3 cellular contexts compared by ENCODE assay signal in the genomic region with DNA sequence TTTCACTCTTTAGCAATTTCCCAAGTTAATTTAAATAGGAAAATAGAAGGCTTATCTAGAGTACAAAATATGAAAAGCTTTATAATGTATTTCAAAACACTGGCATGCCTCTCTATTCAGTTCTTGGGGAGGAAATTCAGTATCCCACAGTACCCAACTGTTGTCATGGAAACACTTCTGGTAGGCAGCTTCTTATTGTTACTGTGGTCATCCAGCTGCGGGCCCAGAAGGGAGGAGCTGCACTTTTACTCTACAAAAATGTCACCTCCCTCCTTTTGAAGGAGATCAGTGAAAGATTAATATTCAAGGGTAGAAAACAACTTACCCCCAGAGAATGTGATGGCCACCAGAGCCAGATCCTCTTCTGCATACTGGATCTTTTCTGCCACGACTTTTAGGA.
TF ChIP-seq lines count a peak whose summit lies in the region.

No MANE protein-coding gene starts in this region.

TF ChIP-seq in GM23338, 12 proteins besides CTCF, POLR2A, EP300 and RAD21 (continues in another document):
- TF ChIP-seq JUNB (IDR thresholded peaks at IDR 0.05; ENCODE audit: unreplicated experiment), result no peak
- TF ChIP-seq, protein P1, sequence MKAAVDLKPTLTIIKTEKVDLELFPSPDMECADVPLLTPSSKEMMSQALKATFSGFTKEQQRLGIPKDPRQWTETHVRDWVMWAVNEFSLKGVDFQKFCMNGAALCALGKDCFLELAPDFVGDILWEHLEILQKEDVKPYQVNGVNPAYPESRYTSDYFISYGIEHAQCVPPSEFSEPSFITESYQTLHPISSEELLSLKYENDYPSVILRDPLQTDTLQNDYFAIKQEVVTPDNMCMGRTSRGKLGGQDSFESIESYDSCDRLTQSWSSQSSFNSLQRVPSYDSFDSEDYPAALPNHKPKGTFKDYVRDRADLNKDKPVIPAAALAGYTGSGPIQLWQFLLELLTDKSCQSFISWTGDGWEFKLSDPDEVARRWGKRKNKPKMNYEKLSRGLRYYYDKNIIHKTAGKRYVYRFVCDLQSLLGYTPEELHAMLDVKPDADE (IDR thresholded peaks at IDR 0.05), result no peak
- no peak for TF ChIP-seq NANOG (IDR thresholded peaks at IDR 0.05; ENCODE audit: borderline replicate concordance)
- TF ChIP-seq ZNF114 (CRISPR knock-in tag; IDR thresholded peaks at IDR 0.05), result no peak
- TF ChIP-seq STAT1 (IDR thresholded peaks at IDR 0.05; ENCODE audit: unreplicated experiment), result no peak
- TF ChIP-seq, protein P2, sequence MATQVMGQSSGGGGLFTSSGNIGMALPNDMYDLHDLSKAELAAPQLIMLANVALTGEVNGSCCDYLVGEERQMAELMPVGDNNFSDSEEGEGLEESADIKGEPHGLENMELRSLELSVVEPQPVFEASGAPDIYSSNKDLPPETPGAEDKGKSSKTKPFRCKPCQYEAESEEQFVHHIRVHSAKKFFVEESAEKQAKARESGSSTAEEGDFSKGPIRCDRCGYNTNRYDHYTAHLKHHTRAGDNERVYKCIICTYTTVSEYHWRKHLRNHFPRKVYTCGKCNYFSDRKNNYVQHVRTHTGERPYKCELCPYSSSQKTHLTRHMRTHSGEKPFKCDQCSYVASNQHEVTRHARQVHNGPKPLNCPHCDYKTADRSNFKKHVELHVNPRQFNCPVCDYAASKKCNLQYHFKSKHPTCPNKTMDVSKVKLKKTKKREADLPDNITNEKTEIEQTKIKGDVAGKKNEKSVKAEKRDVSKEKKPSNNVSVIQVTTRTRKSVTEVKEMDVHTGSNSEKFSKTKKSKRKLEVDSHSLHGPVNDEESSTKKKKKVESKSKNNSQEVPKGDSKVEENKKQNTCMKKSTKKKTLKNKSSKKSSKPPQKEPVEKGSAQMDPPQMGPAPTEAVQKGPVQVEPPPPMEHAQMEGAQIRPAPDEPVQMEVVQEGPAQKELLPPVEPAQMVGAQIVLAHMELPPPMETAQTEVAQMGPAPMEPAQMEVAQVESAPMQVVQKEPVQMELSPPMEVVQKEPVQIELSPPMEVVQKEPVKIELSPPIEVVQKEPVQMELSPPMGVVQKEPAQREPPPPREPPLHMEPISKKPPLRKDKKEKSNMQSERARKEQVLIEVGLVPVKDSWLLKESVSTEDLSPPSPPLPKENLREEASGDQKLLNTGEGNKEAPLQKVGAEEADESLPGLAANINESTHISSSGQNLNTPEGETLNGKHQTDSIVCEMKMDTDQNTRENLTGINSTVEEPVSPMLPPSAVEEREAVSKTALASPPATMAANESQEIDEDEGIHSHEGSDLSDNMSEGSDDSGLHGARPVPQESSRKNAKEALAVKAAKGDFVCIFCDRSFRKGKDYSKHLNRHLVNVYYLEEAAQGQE (IDR thresholded peaks at IDR 0.05; ENCODE audit: unreplicated experiment), result no peak

TF ChIP-seq in H1, 55 proteins besides CTCF, POLR2A, EP300 and RAD21:
- TF ChIP-seq, protein P3, sequence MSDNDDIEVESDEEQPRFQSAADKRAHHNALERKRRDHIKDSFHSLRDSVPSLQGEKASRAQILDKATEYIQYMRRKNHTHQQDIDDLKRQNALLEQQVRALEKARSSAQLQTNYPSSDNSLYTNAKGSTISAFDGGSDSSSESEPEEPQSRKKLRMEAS (IDR thresholded peaks at IDR 0.05), result no peak
- TF ChIP-seq SUZ12 (IDR thresholded peaks at IDR 0.05; ENCODE audit: low read length), result no peak
- no peak for TF ChIP-seq TBP (IDR thresholded peaks at IDR 0.05; ENCODE audit: low read depth, low read length)
- TF ChIP-seq POU5F1 (IDR thresholded peaks at IDR 0.05; ENCODE audit: low read depth, low read length), result no peak
- no peak for TF ChIP-seq CTBP2 (IDR thresholded peaks at IDR 0.05; ENCODE audit: borderline replicate concordance, insufficient read depth, insufficient read length, low read length)
- no peak for TF ChIP-seq PHF8 (conservative IDR thresholded peaks at IDR 0.05; ENCODE audit: low read depth, low read length)
- no peak for TF ChIP-seq EGR1 (IDR thresholded peaks at IDR 0.05; ENCODE audit: borderline replicate concordance, low read depth, low read length)
- no peak for TF ChIP-seq CBX5 (IDR thresholded peaks at IDR 0.05; ENCODE audit: low read depth, low read length)
- no peak for TF ChIP-seq CEBPB (IDR thresholded peaks at IDR 0.05; ENCODE audit: low read depth, low read length)
- no peak for TF ChIP-seq CHD1 (IDR thresholded peaks at IDR 0.05; ENCODE audit: low read depth, low read length)
- no peak for TF ChIP-seq SIX5 (IDR thresholded peaks at IDR 0.05; ENCODE audit: low read depth, low read length)
- TF ChIP-seq BCL11A (IDR thresholded peaks at IDR 0.05; ENCODE audit: low read depth in 2 of 2, low read length in 2 of 2), result no peak
- TF ChIP-seq BACH1 (IDR thresholded peaks at IDR 0.05; ENCODE audit: low read length), result no peak
TF ChIP-seq in H1: peak in this region for 0.

TF ChIP-seq in neural cell, 6 proteins besides CTCF, POLR2A, EP300 and RAD21:
- no peak for TF ChIP-seq TAF1 (IDR thresholded peaks at IDR 0.05; ENCODE audit: low read depth)
- TF ChIP-seq MXI1 (conservative IDR thresholded peaks at IDR 0.05; ENCODE audit: poor library complexity, severe bottlenecking), result no peak
- no peak for TF ChIP-seq POLR2AphosphoS5 (IDR thresholded peaks at IDR 0.05)
- TF ChIP-seq EZH2 (IDR thresholded peaks at IDR 0.05; ENCODE audit: borderline replicate concordance, insufficient read depth, low read length, poor library complexity, severe bottlenecking), result no peak
- TF ChIP-seq SMC3 (conservative IDR thresholded peaks at IDR 0.05; ENCODE audit: poor library complexity), result no peak
- TF ChIP-seq, protein P2 (IDR thresholded peaks at IDR 0.05; ENCODE audit: borderline replicate concordance), result no peak
TF ChIP-seq in neural cell: peak in this region for 0.
